19 cellular contexts compared by ENCODE assay signal in genomic region chr1:2151252-2151651, GRCh38. TPM values are rescaled to one million over a fixed set of nuclear protein-coding genes. Genes with fewer than 3 reads are reported as not detected.
DNase-seq lines count a peak whose midpoint lies in the region; ATAC-seq and TF ChIP-seq lines count a peak whose summit lies in the region.
"Had no signal": no experiment of that assay in that cellular context is flagged by ENCODE, and none has a peak within 500 bp of the region (broad histone marks: within the 10 kb centered on the region; RNA-seq: fewer than 3 reads in every experiment).

No MANE protein-coding gene starts in this region.

- POLR2A ChIA-PET in activated CD4-positive, alpha-beta T cell treated with anti-CD3 and anti-CD28 coated beads, Interleukin-2, amount 10 ng/mL, durations not matched to agents 7 days and 5 days (lab: Charles Lee), result no interaction called here

- peaks cover 14% of the 10 kb centered on the region for H3K4me1 Mint-ChIP-seq in activated CD4-positive, alpha-beta T cell treated with anti-CD3 and anti-CD28 coated beads, Interleukin-2, amount 10 ng/mL, durations not matched to agents 7 days and 5 days

- peaks cover 7% of the 10 kb centered on the region for H3K9me3 Mint-ChIP-seq in activated CD4-positive, alpha-beta T cell treated with anti-CD3 and anti-CD28 coated beads, Interleukin-2, amount 10 ng/mL, durations not matched to agents 7 days and 5 days

- H3K27me3 Mint-ChIP-seq in activated CD4-positive, alpha-beta T cell treated with anti-CD3 and anti-CD28 coated beads, Interleukin-2, amount 10 ng/mL, durations not matched to agents 7 days and 5 days, result no peaks in the 10 kb centered on the region
- H3K27me3 Mint-ChIP-seq: CD4-positive, CD25-positive, alpha-beta regulatory T cell had no signal

- no peak overlapping the region for H3K4me3 Mint-ChIP-seq in activated CD4-positive, alpha-beta T cell treated with anti-CD3 and anti-CD28 coated beads, Interleukin-2, amount 10 ng/mL, durations not matched to agents 7 days and 5 days
- H3K4me3 Mint-ChIP-seq: activated T-cell treated with anti-CD3 and anti-CD28 coated beads, Interleukin-2, amount 50 U/mL, for 72 hours had no signal

- no peaks in the 10 kb centered on the region for H3K36me3 ChIP-seq in neutrophil
- H3K36me3 ChIP-seq: MG63 had no signal

- peak overlapping the region; percentile 28 for H3K4me3 ChIP-seq in NB4 (ENCODE audit: low read depth, low read length)
- H3K4me3 ChIP-seq in fibroblast of pulmonary artery (replicated peaks; ENCODE audit: low read depth, low read length), result no peak overlapping the region
- H3K4me3 ChIP-seq in neutrophil (ENCODE audit: low read depth in 1 of 2, low read length in 1 of 2), result peak overlapping the region; percentile 44 to 66
- H3K4me3 ChIP-seq: adrenal gland, MG63, tibial artery had no signal

- peaks cover 74 to 75% of the 10 kb centered on the region in 2 experiments for H3K4me1 ChIP-seq in neutrophil (ENCODE audit: control insufficient read depth in 1 of 2, insufficient read depth in 1 of 2, low read depth in 1 of 2, low read length in 1 of 2)
- H3K4me1 ChIP-seq: adrenal gland, tibial artery had no signal

- no peak for ATAC-seq in GM18907 (IDR thresholded peaks at IDR 0.05; ENCODE audit: unreplicated experiment)
- ATAC-seq: activated T-cell treated with anti-CD3 and anti-CD28 coated beads, Interleukin-2, amount 50 U/mL, for 72 hours had no signal

- DNase-seq in activated CD4-positive, alpha-beta T cell treated with anti-CD3 and anti-CD28 coated beads, Interleukin-2, amount 10 ng/mL, durations not matched to agents 7 days and 5 days, result no peak
- no peak for DNase-seq in activated CD4-positive, alpha-beta T cell treated with anti-CD3 and anti-CD28 coated beads, Interleukin-2, amount 50 U/mL, for 4 hours
- DNase-seq in NB4 (ENCODE audit: low read depth) (peak; percentile 99), fibroblast of pulmonary artery (ENCODE audit: low read depth) (peak; percentile 11), NCI-H510A (lab: John Stamatoyannopoulos, UW) (no peak), NCI-H1436 treated with DMSO at 0.1 percent for 48 hours (lab: John Stamatoyannopoulos, UW) (no peak)
- DNase-seq: activated CD4-positive, alpha-beta T cell treated with anti-CD3 and anti-CD28 coated beads for 48 hours; activated T-cell treated with anti-CD3 and anti-CD28 coated beads, Interleukin-2, amount 50 U/mL, for 72 hours; adrenal gland; CD4-positive, CD25-positive, alpha-beta regulatory T cell; foreskin melanocyte; MG63; NCI-H2171; nucleus accumbens; stimulated activated CD4-positive, alpha-beta T cell treated with anti-CD3 and anti-CD28 coated beads, Interleukin-4, amount 100 ng/mL, for 4 hours; T1000; tibial artery had no signal

- peak overlapping the region; percentile 99 for H3K27ac ChIP-seq in neutrophil
- H3K27ac ChIP-seq: adrenal gland, tibial artery had no signal

- no peaks in the 10 kb centered on the region for H3K27me3 ChIP-seq in neutrophil
- H3K27me3 ChIP-seq: adrenal gland, MG63 had no signal

- no peak for TF ChIP-seq POLR2A in NB4 (IDR thresholded peaks at IDR 0.05; ENCODE audit: extremely low read depth, insufficient read length)

- H3K27ac Mint-ChIP-seq in activated CD4-positive, alpha-beta T cell treated with anti-CD3 and anti-CD28 coated beads, Interleukin-2, amount 10 ng/mL, durations not matched to agents 7 days and 5 days, result peak overlapping the region; percentile 31
- H3K27ac Mint-ChIP-seq: activated T-cell treated with anti-CD3 and anti-CD28 coated beads, Interleukin-2, amount 50 U/mL, for 72 hours had no signal

- CTCF ChIA-PET in activated CD4-positive, alpha-beta T cell treated with anti-CD3 and anti-CD28 coated beads, Interleukin-2, amount 10 ng/mL, durations not matched to agents 7 days and 5 days (lab: Charles Lee), result interaction anchor here (0.7 to 3.1 kb wide), 4 partner anchors 12 to 264 kb away, joined by 3 to 10 read pairs (median 3); no protein-coding TSS in a partner anchor

- no peaks in the 10 kb centered on the region for H3K9me3 ChIP-seq in neutrophil
- H3K9me3 ChIP-seq: adrenal gland, MG63, tibial artery had no signal

- TF ChIP-seq CTCF in NB4 (IDR thresholded peaks at IDR 0.05; ENCODE audit: low read depth, low read length) (no peak), fibroblast of pulmonary artery (IDR thresholded peaks at IDR 0.05; ENCODE audit: low read length, missing control alignments) (no peak), neutrophil (IDR thresholded peaks at IDR 0.05) (no peak)

- peaks cover 6% of the 10 kb centered on the region for H3K36me3 Mint-ChIP-seq in activated CD4-positive, alpha-beta T cell treated with anti-CD3 and anti-CD28 coated beads, Interleukin-2, amount 10 ng/mL, durations not matched to agents 7 days and 5 days (ENCODE audit: low read depth)

RNA-seq across cellular contexts. Expression of gene FAAP20, which starts 43.3 kb away (rescaled TPM):
- total RNA-seq in activated CD4-positive, alpha-beta T cell treated with anti-CD3 and anti-CD28 coated beads, Interleukin-2, amount 10 ng/mL, durations not matched to agents 7 days and 5 days, result 10 to 100 TPM; 61.3 to 66.2 TPM

Comparison
In these comparisons a context has a peak if more than half of its experiments do, and no peak if none do; other contexts are left out.
1. DNase-seq: peak in NB4 (single experiment) and fibroblast of pulmonary artery (single experiment); none in activated CD4-positive, alpha-beta T cell treated with anti-CD3 and anti-CD28 coated beads, Interleukin-2, amount 10 ng/mL, durations not matched to agents 7 days and 5 days (single experiment), activated CD4-positive, alpha-beta T cell treated with anti-CD3 and anti-CD28 coated beads, Interleukin-2, amount 50 U/mL, for 4 hours (0 of 2), NCI-H510A (single experiment) and NCI-H1436 treated with DMSO at 0.1 percent for 48 hours (single experiment).